ENCODE assay signal across 1 cellular context in the genomic region with DNA sequence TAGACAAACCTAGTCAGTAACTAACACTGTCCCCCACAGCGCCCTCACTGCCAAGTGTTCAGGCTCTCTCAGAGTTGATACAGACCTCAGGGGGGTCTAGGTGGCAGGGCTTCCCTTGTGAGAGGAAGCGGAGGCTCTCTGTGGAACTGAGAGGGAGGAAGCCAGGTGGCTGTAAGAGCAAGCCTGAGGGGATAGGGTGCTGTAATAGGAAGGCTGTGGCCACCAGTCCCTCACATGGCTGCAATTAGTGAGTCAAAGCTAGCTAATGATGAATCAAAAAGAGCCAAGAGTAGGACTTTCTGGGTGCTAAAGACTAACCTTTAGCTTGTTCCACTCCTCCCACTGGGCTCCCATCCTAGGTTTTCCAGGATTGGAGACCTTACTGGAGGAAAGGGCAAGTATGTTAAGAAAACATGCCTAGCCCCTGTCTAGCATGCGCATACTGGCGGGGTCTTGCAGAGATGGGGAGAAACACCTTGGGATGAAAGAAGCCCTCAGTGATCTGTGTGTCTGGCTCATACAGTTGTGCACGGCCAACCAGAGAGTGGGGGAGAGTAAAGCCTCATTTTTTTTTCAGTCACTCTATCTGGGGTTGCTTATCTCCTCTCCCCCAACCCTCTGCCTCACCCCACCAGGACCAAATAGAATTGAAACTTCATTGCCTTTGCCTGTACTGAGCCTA.
TF ChIP-seq lines count a peak whose summit lies in the region.

No MANE protein-coding gene starts in this region.

TF ChIP-seq in SK-N-SH treated with all-trans-retinoic acid at 6 μM for 48 hours, 23 proteins besides CTCF, POLR2A, EP300 and RAD21 (continued from another document):
- TF ChIP-seq PPARA (CRISPR knock-in tag; IDR thresholded peaks at IDR 0.05; ENCODE audit: borderline replicate concordance) (no peak), ESRRG (CRISPR knock-in tag; IDR thresholded peaks at IDR 0.05) (no peak), TCF4 (CRISPR knock-in tag; IDR thresholded peaks at IDR 0.05; ENCODE audit: borderline replicate concordance) (no peak), ZNF8 (CRISPR knock-in tag; IDR thresholded peaks at IDR 0.05) (no peak), ZNF565 (CRISPR knock-in tag; conservative IDR thresholded peaks at IDR 0.05; ENCODE audit: low read depth) (no peak), ZFP30 (CRISPR knock-in tag; IDR thresholded peaks at IDR 0.05) (no peak), ZNF70 (CRISPR knock-in tag; IDR thresholded peaks at IDR 0.05) (no peak)
- TF ChIP-seq, protein P1, sequence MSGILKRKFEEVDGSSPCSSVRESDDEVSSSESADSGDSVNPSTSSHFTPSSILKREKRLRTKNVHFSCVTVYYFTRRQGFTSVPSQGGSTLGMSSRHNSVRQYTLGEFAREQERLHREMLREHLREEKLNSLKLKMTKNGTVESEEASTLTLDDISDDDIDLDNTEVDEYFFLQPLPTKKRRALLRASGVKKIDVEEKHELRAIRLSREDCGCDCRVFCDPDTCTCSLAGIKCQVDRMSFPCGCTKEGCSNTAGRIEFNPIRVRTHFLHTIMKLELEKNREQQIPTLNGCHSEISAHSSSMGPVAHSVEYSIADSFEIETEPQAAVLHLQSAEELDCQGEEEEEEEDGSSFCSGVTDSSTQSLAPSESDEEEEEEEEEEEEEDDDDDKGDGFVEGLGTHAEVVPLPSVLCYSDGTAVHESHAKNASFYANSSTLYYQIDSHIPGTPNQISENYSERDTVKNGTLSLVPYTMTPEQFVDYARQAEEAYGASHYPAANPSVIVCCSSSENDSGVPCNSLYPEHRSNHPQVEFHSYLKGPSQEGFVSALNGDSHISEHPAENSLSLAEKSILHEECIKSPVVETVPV (CRISPR knock-in tag; IDR thresholded peaks at IDR 0.05): no peak
- TF ChIP-seq, protein P2, sequence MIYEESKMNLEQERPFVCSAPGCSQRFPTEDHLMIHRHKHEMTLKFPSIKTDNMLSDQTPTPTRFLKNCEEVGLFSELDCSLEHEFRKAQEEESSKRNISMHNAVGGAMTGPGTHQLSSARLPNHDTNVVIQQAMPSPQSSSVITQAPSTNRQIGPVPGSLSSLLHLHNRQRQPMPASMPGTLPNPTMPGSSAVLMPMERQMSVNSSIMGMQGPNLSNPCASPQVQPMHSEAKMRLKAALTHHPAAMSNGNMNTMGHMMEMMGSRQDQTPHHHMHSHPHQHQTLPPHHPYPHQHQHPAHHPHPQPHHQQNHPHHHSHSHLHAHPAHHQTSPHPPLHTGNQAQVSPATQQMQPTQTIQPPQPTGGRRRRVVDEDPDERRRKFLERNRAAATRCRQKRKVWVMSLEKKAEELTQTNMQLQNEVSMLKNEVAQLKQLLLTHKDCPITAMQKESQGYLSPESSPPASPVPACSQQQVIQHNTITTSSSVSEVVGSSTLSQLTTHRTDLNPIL (CRISPR knock-in tag; IDR thresholded peaks at IDR 0.05; ENCODE audit: low read depth): no peak
- TF ChIP-seq, protein P3, sequence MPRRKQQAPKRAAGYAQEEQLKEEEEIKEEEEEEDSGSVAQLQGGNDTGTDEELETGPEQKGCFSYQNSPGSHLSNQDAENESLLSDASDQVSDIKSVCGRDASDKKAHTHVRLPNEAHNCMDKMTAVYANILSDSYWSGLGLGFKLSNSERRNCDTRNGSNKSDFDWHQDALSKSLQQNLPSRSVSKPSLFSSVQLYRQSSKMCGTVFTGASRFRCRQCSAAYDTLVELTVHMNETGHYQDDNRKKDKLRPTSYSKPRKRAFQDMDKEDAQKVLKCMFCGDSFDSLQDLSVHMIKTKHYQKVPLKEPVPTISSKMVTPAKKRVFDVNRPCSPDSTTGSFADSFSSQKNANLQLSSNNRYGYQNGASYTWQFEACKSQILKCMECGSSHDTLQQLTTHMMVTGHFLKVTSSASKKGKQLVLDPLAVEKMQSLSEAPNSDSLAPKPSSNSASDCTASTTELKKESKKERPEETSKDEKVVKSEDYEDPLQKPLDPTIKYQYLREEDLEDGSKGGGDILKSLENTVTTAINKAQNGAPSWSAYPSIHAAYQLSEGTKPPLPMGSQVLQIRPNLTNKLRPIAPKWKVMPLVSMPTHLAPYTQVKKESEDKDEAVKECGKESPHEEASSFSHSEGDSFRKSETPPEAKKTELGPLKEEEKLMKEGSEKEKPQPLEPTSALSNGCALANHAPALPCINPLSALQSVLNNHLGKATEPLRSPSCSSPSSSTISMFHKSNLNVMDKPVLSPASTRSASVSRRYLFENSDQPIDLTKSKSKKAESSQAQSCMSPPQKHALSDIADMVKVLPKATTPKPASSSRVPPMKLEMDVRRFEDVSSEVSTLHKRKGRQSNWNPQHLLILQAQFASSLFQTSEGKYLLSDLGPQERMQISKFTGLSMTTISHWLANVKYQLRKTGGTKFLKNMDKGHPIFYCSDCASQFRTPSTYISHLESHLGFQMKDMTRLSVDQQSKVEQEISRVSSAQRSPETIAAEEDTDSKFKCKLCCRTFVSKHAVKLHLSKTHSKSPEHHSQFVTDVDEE (CRISPR knock-in tag; IDR thresholded peaks at IDR 0.05): no peak
TF ChIP-seq in SK-N-SH treated with all-trans-retinoic acid at 6 μM for 48 hours: peak in this region for 0.
